17 cellular contexts compared by ENCODE assay signal in the genomic region with DNA sequence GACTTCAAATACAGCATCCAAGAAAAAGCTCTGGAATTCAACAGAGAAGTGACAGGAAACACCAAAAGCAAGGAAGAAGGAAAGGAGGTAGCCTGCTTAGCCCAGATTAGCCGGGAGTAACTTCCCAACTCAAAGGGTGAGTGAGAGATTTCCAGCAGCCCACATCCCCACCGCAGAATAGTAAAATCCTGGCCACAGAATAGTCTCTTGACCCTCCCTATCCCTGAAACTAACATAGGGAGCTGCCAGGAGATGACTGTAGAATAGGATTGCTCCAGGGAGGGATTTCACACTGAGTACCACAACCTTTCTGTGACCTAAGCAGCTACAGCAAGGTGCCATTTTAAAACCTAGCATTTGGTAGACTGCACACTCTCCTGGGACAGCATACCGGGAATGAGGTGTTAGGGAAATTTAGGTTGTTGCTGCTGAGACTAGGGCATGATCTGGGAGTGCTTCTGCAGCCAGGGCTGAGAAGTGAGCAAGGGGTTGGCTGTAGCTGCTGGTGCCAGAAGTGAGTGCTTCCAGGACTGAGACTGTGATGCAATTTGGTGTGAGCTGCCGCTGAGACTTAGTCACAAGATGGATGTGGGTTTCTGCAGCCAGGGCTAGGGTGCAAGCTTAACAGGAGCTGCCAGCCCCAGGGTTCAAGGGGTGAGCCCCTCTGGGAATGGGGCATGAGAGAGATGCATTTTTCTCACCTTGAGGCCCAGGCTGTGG.
DNase-seq lines count a peak whose midpoint lies in the region; ATAC-seq, FAIRE-seq and TF ChIP-seq lines count a peak whose summit lies in the region.
"Had no signal": no experiment of that assay in that cellular context is flagged by ENCODE, and none has a peak within 500 bp of the region (broad histone marks: within the 10 kb centered on the region; RNA-seq: fewer than 3 reads in every experiment).

No MANE protein-coding gene starts in this region.

- H3K27ac Mint-ChIP-seq in MCF 10A (ENCODE audit: low read depth, unreplicated experiment) (peak overlapping the region; percentile 28), mesothelial cell of epicardium (no peak overlapping the region)
- H3K27ac Mint-ChIP-seq: activated naive CD8-positive, alpha-beta T cell treated with anti-CD3 and anti-CD28 coated beads, Interleukin-2, amount 10 ng/mL, durations not matched to agents 7 days and 5 days had no signal

- peak overlapping the region; percentile 16 for H3K9ac ChIP-seq in mesenchymal stem cell (ENCODE audit: low read length)

- H3K27me3 ChIP-seq in AG04450 (ENCODE audit: control insufficient read depth, insufficient read depth, low read length) (no peaks in the 10 kb centered on the region), mesenchymal stem cell (ENCODE audit: control insufficient read depth in 1 of 2, insufficient read depth in 1 of 2, low read length in 2 of 2) (no peaks in the 10 kb centered on the region)
- H3K27me3 ChIP-seq: transverse colon had no signal

- H2BK5ac ChIP-seq in mesenchymal stem cell (ENCODE audit: low read depth, low read length, poor library complexity, severe bottlenecking), result no peak overlapping the region

- H3K14ac ChIP-seq in mesenchymal stem cell (ENCODE audit: low read length in 2 of 2), result no peak overlapping the region

- H3K4me1 ChIP-seq in mesenchymal stem cell (ENCODE audit: control insufficient read depth, insufficient read depth, low read depth, low read length), result no peaks in the 10 kb centered on the region
- H3K4me1 ChIP-seq: transverse colon had no signal

- no peak overlapping the region for H2BK120ac ChIP-seq in mesenchymal stem cell (ENCODE audit: low read depth, low read length)

- H3K4me1 Mint-ChIP-seq in MCF 10A (ENCODE audit: insufficient read depth, unreplicated experiment) (peaks cover 21% of the 10 kb centered on the region), mesothelial cell of epicardium (no peaks in the 10 kb centered on the region)
- H3K4me1 Mint-ChIP-seq: activated naive CD8-positive, alpha-beta T cell treated with anti-CD3 and anti-CD28 coated beads, Interleukin-2, amount 10 ng/mL, durations not matched to agents 7 days and 5 days had no signal

- no peak overlapping the region for H3K4ac ChIP-seq in mesenchymal stem cell (ENCODE audit: low read depth in 1 of 2, low read length in 2 of 2)

- H2BK15ac ChIP-seq in mesenchymal stem cell (ENCODE audit: low read depth, poor library complexity, severe bottlenecking), result no peak overlapping the region

- H4K91ac ChIP-seq in mesenchymal stem cell (ENCODE audit: low read length), result no peak overlapping the region

- H4K8ac ChIP-seq in mesenchymal stem cell (ENCODE audit: low read length), result no peak overlapping the region

- H3K9me3 ChIP-seq in AG04450 (ENCODE audit: control insufficient read depth, insufficient read depth, low read length) (peaks cover 22% of the 10 kb centered on the region; the same call in 1 of the 2 replicates), mesenchymal stem cell (ENCODE audit: control insufficient read depth, low read length) (peaks cover 40% of the 10 kb centered on the region)

- no peaks in the 10 kb centered on the region for H3K79me1 ChIP-seq in mesenchymal stem cell (replicated peaks; ENCODE audit: low read length, poor library complexity, severe bottlenecking)

- H2AK5ac ChIP-seq in mesenchymal stem cell (ENCODE audit: low read length, severe bottlenecking), result no peak overlapping the region

- FAIRE-seq in urothelium cell line (lab: Jason Lieb, UNC), result no peak
- FAIRE-seq: H1 had no signal

- no peak overlapping the region for H3K27ac ChIP-seq in AG04450 (ENCODE audit: low read depth, low read length)
- H3K27ac ChIP-seq in mesenchymal stem cell (ENCODE audit: low read length, poor library complexity, severe bottlenecking), result no peak overlapping the region
- H3K27ac ChIP-seq: transverse colon had no signal

- H3K18ac ChIP-seq in mesenchymal stem cell (ENCODE audit: low read depth in 1 of 2, low read length in 2 of 2), result no peak overlapping the region

- no peak overlapping the region for H3K4me3 ChIP-seq in AG04450 (ENCODE audit: low read depth, low read length)
- H3K4me3 ChIP-seq in HFF-Myc (replicated peaks; ENCODE audit: low read depth, low read length), result no peak overlapping the region
- H3K4me3 ChIP-seq in mesenchymal stem cell (ENCODE audit: insufficient read depth in 1 of 2, low read depth in 1 of 2, low read length in 2 of 2), result peak overlapping the region in 1 of 2 experiments; percentile 26
- H3K4me3 ChIP-seq: transverse colon had no signal

- H3K36me3 Mint-ChIP-seq in MCF 10A (ENCODE audit: insufficient read depth, unreplicated experiment) (no peaks in the 10 kb centered on the region), mesothelial cell of epicardium (peaks cover 14% of the 10 kb centered on the region)
- H3K36me3 Mint-ChIP-seq: activated naive CD8-positive, alpha-beta T cell treated with anti-CD3 and anti-CD28 coated beads, Interleukin-2, amount 10 ng/mL, durations not matched to agents 7 days and 5 days had no signal

- 87% methylated on average over 3 of the region's 4 CpGs for WGBS in mesenchymal stem cell

- BruUV-seq in MCF 10A (replicated peaks; lab: Mats Ljungman, UMichigan), result no TSS peak

- H3K36me3 ChIP-seq in mesenchymal stem cell (ENCODE audit: control insufficient read depth in 1 of 2, insufficient read depth in 2 of 2, low read depth in 1 of 2, low read length in 2 of 2), result no peaks in the 10 kb centered on the region
- H3K36me3 ChIP-seq: transverse colon had no signal

- intact Hi-C loops in MCF 10A (cut with micrococcal nuclease), result no loop called here

- H3K23ac ChIP-seq in mesenchymal stem cell (ENCODE audit: low read length in 2 of 2), result no peak overlapping the region

- no peak for ATAC-seq in HG02870 (IDR thresholded peaks at IDR 0.05; ENCODE audit: unreplicated experiment)

- TF ChIP-seq CTCF in AG04450 (IDR thresholded peaks at IDR 0.05; ENCODE audit: low read depth, low read length), result no peak
- TF ChIP-seq CTCF in HFF-Myc (IDR thresholded peaks at IDR 0.05; ENCODE audit: low read depth, low read length, missing control alignments), result no peak
- no peak for TF ChIP-seq CTCF in MCF 10A (IDR thresholded peaks at IDR 0.05; ENCODE audit: unreplicated experiment)
- no peak for TF ChIP-seq CTCF in mesothelial cell of epicardium (IDR thresholded peaks at IDR 0.05; ENCODE audit: unreplicated experiment)

- H2BK12ac ChIP-seq in mesenchymal stem cell (ENCODE audit: low read length in 2 of 2), result no peak overlapping the region

- H2AFZ ChIP-seq in mesenchymal stem cell (ENCODE audit: low read depth, low read length), result no peak overlapping the region

- H3K4me2 ChIP-seq in mesenchymal stem cell (ENCODE audit: low read length, poor library complexity, severe bottlenecking), result no peak overlapping the region

- H3K9me3 Mint-ChIP-seq in MCF 10A (ENCODE audit: unreplicated experiment) (peaks cover 9% of the 10 kb centered on the region), mesothelial cell of epicardium (peaks cover 67% of the 10 kb centered on the region)

- DNase-seq in AG04450 (ENCODE audit: low read depth, low spot score), result peak; percentile 36
- peak; percentile 10 for DNase-seq in HFF-Myc (ENCODE audit: extremely low read depth, low read depth)
- DNase-seq in MCF 10A (ENCODE audit: unreplicated experiment), result peak; percentile 84
- peak; percentile 66 for DNase-seq in mesenchymal stem cell
- no peak for DNase-seq in urothelium cell line (ENCODE audit: low spot score)
- no peak for DNase-seq in mesothelial cell of epicardium (ENCODE audit: low spot score in 2 of 2, unreplicated experiment in 2 of 2)
- DNase-seq in foreskin melanocyte, result no peak
- DNase-seq: activated naive CD8-positive, alpha-beta T cell treated with anti-CD3 and anti-CD28 coated beads, Interleukin-2, amount 10 ng/mL, durations not matched to agents 7 days and 5 days; dermis blood vessel endothelial cell; DMS79; head of caudate nucleus; NCI-H1436 treated with DMSO at 0.1 percent for 48 hours; NCI-H526 treated with DMSO at 0.1 percent for 48 hours; SHP77 treated with DMSO at 0.1 percent for 48 hours; transverse colon had no signal

- H3K4me3 Mint-ChIP-seq in MCF 10A (ENCODE audit: unreplicated experiment) (no peak overlapping the region), mesothelial cell of epicardium (no peak overlapping the region)
- H3K4me3 Mint-ChIP-seq: activated naive CD8-positive, alpha-beta T cell treated with anti-CD3 and anti-CD28 coated beads, Interleukin-2, amount 10 ng/mL, durations not matched to agents 7 days and 5 days had no signal

- H3K27me3 Mint-ChIP-seq in MCF 10A (ENCODE audit: insufficient read depth, unreplicated experiment) (no peaks in the 10 kb centered on the region), mesothelial cell of epicardium (ENCODE audit: low read depth) (no peaks in the 10 kb centered on the region)
- H3K27me3 Mint-ChIP-seq: activated naive CD8-positive, alpha-beta T cell treated with anti-CD3 and anti-CD28 coated beads, Interleukin-2, amount 10 ng/mL, durations not matched to agents 7 days and 5 days had no signal

- POLR2A ChIA-PET in AG04450 (lab: Yijun Ruan, JAX), result interaction anchor here (0.5 to 1.1 kb wide), 2 partner anchors 88 to 117 kb away, joined by 4 to 5 read pairs; no protein-coding TSS in a partner anchor
- POLR2A ChIA-PET in MCF 10A (lab: Yijun Ruan, JAX), result interaction anchor here (0.6 to 1.2 kb wide), 3 partner anchors 92 to 763 kb away, joined by 3 to 4 read pairs (median 3); no protein-coding TSS in a partner anchor

- CTCF ChIA-PET in AG04450 (lab: Charles Lee), result no interaction called here
- CTCF ChIA-PET in MCF 10A (lab: Yijun Ruan, JAX), result no interaction called here

Comparison
In these comparisons a context has a peak if more than half of its experiments do, and no peak if none do; other contexts are left out.
1. DNase-seq: peak in AG04450 (single experiment), HFF-Myc (single experiment), MCF 10A (single experiment) and mesenchymal stem cell (single experiment); none in urothelium cell line (single experiment), mesothelial cell of epicardium (0 of 2) and foreskin melanocyte (single experiment).